ENCODE assay signal across 8 cellular contexts in the genomic region with DNA sequence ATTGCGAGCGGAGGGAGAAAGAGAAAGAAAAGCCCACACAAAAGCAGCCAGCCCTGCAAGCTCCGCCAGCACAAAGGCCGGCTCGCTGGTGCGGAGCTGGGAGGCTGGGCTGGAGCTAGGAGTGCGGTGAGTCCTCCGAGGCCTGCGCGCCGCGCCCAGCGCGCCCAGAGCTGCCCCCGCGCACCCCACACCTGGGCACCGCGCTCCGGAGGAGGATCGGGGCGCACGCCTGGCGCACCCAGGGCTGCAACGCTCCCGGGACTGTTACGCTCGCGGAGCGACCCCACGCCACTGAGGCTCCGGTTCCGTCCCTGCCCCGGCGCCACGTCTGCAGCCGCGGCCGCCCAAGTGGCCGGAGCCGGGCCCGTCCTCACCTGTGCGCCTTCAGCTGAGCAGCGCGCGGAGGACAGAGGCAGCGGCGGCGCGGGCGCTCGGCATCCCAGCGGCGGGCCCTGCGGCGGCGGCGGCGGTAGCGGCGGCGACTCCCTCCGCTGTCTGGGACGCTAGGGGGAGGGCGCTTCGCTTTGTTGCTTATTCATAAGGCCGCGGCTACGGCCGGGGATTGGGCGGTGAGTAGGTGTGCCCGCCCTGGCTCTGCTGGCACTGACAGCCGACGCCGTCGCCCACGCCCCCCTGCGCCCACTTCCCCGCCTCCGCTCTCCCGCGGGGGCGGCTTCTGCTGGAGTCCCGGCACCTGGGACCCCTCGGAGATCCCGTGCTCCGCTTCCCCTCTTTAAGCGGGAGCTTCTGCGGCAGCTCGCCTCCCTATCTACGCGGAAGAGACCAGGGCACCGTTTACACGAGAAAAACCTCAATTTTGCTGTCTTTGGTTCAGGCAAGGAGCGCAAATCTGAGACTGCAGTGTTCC. TPM values are rescaled to one million over a fixed set of nuclear protein-coding genes. Genes with fewer than 3 reads are reported as not detected.
DNase-seq lines count a peak whose midpoint lies in the region; ATAC-seq and TF ChIP-seq lines count a peak whose summit lies in the region.

A gene with protein sequence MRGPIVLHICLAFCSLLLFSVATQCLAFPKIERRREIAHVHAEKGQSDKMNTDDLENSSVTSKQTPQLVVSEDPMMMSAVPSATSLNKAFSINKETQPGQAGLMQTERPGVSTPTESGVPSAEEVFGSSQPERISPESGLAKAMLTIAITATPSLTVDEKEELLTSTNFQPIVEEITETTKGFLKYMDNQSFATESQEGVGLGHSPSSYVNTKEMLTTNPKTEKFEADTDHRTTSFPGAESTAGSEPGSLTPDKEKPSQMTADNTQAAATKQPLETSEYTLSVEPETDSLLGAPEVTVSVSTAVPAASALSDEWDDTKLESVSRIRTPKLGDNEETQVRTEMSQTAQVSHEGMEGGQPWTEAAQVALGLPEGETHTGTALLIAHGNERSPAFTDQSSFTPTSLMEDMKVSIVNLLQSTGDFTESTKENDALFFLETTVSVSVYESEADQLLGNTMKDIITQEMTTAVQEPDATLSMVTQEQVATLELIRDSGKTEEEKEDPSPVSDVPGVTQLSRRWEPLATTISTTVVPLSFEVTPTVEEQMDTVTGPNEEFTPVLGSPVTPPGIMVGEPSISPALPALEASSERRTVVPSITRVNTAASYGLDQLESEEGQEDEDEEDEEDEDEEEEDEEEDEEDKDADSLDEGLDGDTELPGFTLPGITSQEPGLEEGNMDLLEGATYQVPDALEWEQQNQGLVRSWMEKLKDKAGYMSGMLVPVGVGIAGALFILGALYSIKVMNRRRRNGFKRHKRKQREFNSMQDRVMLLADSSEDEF (minus strand): TSS at position 513 of the 868 bp plus-strand sequence. CDS start 12,855 bp downstream, outside the sequence.

- no peaks in the 10 kb centered on the region for H3K9me3 Mint-ChIP-seq in activated CD4-positive, alpha-beta memory T cell treated with anti-CD3 and anti-CD28 coated beads for 36 hours

- H3K4me3 ChIP-seq in duodenal mucosa (ENCODE audit: low read depth in 1 of 2, low read length in 2 of 2), result peak within 1 kb of the TSS; percentile 68 to 85
- H3K4me3 ChIP-seq in right lobe of liver, result peak within 1 kb of the TSS; percentile 72 to 91 (median 79)

- DNase-seq in Ammon's horn (ENCODE audit: low spot score) (peak; percentile 93), NCI-H524 (lab: John Stamatoyannopoulos, UW) (peak; percentile 93 to 94), right lobe of liver (peak; percentile 90 to 93 (median 91))
- DNase-seq in activated CD4-positive, alpha-beta memory T cell treated with anti-CD3 and anti-CD28 coated beads for 36 hours, result peak; percentile 77
- peak; percentile 54 for DNase-seq in stimulated activated CD4-positive, alpha-beta T cell treated with anti-CD3 and anti-CD28 coated beads, Interleukin-4, amount 100 ng/mL, for 24 hours

- no peak within 1 kb of the TSS for H3K27ac Mint-ChIP-seq in activated CD4-positive, alpha-beta memory T cell treated with anti-CD3 and anti-CD28 coated beads for 36 hours

- H3K27me3 Mint-ChIP-seq in activated CD4-positive, alpha-beta memory T cell treated with anti-CD3 and anti-CD28 coated beads for 36 hours, result peaks cover 53% of the 10 kb centered on the region

- peak within 1 kb of the TSS; percentile 71 for H3K4me3 Mint-ChIP-seq in activated CD4-positive, alpha-beta memory T cell treated with anti-CD3 and anti-CD28 coated beads for 36 hours

- peak; percentile 37 for TF ChIP-seq POLR2A in right lobe of liver (IDR thresholded peaks at IDR 0.05)

- H3K9me3 ChIP-seq in duodenal mucosa (ENCODE audit: control insufficient read depth in 1 of 2, low read length in 2 of 2) (no peaks in the 10 kb centered on the region), right lobe of liver (no peaks in the 10 kb centered on the region)

- H3K27ac ChIP-seq in duodenal mucosa (ENCODE audit: low read depth, low read length) (no peak within 1 kb of the TSS), right lobe of liver (peak within 1 kb of the TSS in 1 of 3 donors; percentile 22)

- peaks cover 16% of the 10 kb centered on the region for H3K4me1 Mint-ChIP-seq in activated CD4-positive, alpha-beta memory T cell treated with anti-CD3 and anti-CD28 coated beads for 36 hours (ENCODE audit: low read depth)

- H3K9ac ChIP-seq in duodenal mucosa (ENCODE audit: low read depth in 1 of 2, low read length in 2 of 2), result peak within 1 kb of the TSS; percentile 44 to 72

- intact Hi-C loops in activated CD4-positive, alpha-beta memory T cell treated with anti-CD3 and anti-CD28 coated beads for 36 hours (cut with micrococcal nuclease), result loop anchor here (5.0 kb wide), 4 partner anchors 45 to 145 kb away; a partner anchor contains a TSS
- intact Hi-C loops in right lobe of liver (cut with DNase I), result loop anchor here in 1 of 2 donors (10.0 kb wide), 1 partner anchor 47 kb away; no protein-coding TSS in a partner anchor

- peak; percentile 86 for ATAC-seq in GM19324 (IDR thresholded peaks at IDR 0.05; ENCODE audit: low FRiP score, unreplicated experiment)
- peak; percentile 97 for ATAC-seq in HG03442 (IDR thresholded peaks at IDR 0.05; ENCODE audit: unreplicated experiment)
- peak; percentile 99 for ATAC-seq in right lobe of liver

- H3K36me3 ChIP-seq in duodenal mucosa (ENCODE audit: control insufficient read depth in 1 of 2, insufficient read depth in 2 of 2, low read length in 2 of 2) (no peaks in the 10 kb centered on the region), right lobe of liver (no peaks in the 10 kb centered on the region)

- H3K27me3 ChIP-seq in duodenal mucosa (ENCODE audit: control insufficient read depth in 1 of 2, insufficient read depth in 2 of 2, low read length in 2 of 2), result peaks cover 10 to 30% of the 10 kb centered on the region in 2 donors
- no peaks in the 10 kb centered on the region for H3K27me3 ChIP-seq in right lobe of liver

- CTCF ChIA-PET in activated CD4-positive, alpha-beta memory T cell treated with anti-CD3 and anti-CD28 coated beads for 36 hours (lab: Charles Lee), result interaction anchor here (0.5 to 1.1 kb wide), 4 partner anchors 14 to 1192 kb away, joined by 3 to 5 read pairs (median 3); no protein-coding TSS in a partner anchor

- POLR2A ChIA-PET in activated CD4-positive, alpha-beta memory T cell treated with anti-CD3 and anti-CD28 coated beads for 36 hours (lab: Charles Lee), result interaction anchor here (0.6 kb wide), 1 partner anchor 124 kb away, joined by 4 read pairs; no protein-coding TSS in a partner anchor

- H3K4me1 ChIP-seq in duodenal mucosa (ENCODE audit: control insufficient read depth in 1 of 2, insufficient read depth in 2 of 2, low read length in 2 of 2) (peaks cover 11 to 16% of the 10 kb centered on the region in 2 donors), right lobe of liver (peaks cover 0 to 10% (median 3%) of the 10 kb centered on the region in 4 donors)

- TF ChIP-seq CTCF in right lobe of liver (IDR thresholded peaks at IDR 0.05), result peak in 3 of 4 donors; percentile 24 to 43 (median 36)

- no peaks in the 10 kb centered on the region for H3K36me3 Mint-ChIP-seq in activated CD4-positive, alpha-beta memory T cell treated with anti-CD3 and anti-CD28 coated beads for 36 hours

- WGBS in right lobe of liver (ENCODE audit: insufficient coverage, low coverage, low lambda C conversion rate, missing lambda C conversion rate), result 1% methylated on average over 16 of the region's 94 CpGs

RNA-seq across cellular contexts. Expression of the gene that starts here (rescaled TPM):
- under 1 TPM in 1 of 2 experiments, not detected in 1; 0.29 TPM for total RNA-seq in activated CD4-positive, alpha-beta memory T cell treated with anti-CD3 and anti-CD28 coated beads for 36 hours
- total RNA-seq in right lobe of liver, result 1 to 10 TPM in 2 of 6 experiments, under 1 TPM in 4; 0.25 to 2.1 (median 0.62) TPM

Comparison
In these comparisons a context has a peak if more than half of its experiments do, and no peak if none do; other contexts are left out.
1. Peak in DNase-seq in activated CD4-positive, alpha-beta memory T cell treated with anti-CD3 and anti-CD28 coated beads for 36 hours; RNA of the gene not detected or under 1 TPM.